In the genomic region with DNA sequence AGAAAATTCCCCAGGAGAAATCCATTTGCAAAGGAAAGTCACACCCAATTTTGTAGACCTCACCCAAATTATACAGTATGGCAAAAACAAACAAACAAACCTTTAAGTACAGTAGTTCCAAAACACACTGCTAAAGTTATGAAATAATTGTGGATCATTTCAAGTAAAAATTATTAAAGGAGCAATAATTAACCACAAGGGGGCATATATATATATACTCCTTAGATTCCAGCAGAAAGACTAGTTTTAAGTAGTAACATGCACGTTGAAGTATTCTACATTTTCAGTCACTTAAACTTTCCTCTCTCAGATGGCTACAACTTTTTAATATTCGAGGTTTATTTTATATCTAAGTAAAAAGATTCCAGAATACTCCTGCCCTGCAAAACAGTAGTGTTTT, we compare ENCODE assay signal across 10 cellular contexts. TPM values are rescaled to one million over a fixed set of nuclear protein-coding genes. Genes with fewer than 3 reads are reported as not detected.
DNase-seq lines count a peak whose midpoint lies in the region; TF ChIP-seq lines count a peak whose summit lies in the region.
"Had no signal": no experiment of that assay in that cellular context is flagged by ENCODE, and none has a peak within 500 bp of the region (broad histone marks: within the 10 kb centered on the region; RNA-seq: fewer than 3 reads in every experiment).

No MANE protein-coding gene starts in this region.

- DNase-seq in brain microvascular endothelial cell (no peak), mesothelial cell of epicardium (ENCODE audit: low spot score in 2 of 2, unreplicated experiment in 2 of 2) (no peak), posterior vena cava (ENCODE audit: low spot score) (no peak), D341Med (ENCODE audit: low spot score) (no peak), SW480 (ENCODE audit: low spot score) (no peak), AG20443 (ENCODE audit: low spot score) (no peak)
- DNase-seq: activated CD4-positive, CD25-positive, alpha-beta regulatory T cell; NCI-H2227 treated with DMSO at 0.1 percent for 48 hours had no signal

- peaks cover 6% of the 10 kb centered on the region for H3K36me3 ChIP-seq in brain microvascular endothelial cell (replicated peaks)

- no peak overlapping the region for H3K4me3 Mint-ChIP-seq in mesothelial cell of epicardium

- H3K27me3 ChIP-seq in brain microvascular endothelial cell (replicated peaks), result no peaks in the 10 kb centered on the region

- H3K27ac ChIP-seq in C4-2B (no peak overlapping the region), brain microvascular endothelial cell (peak overlapping the region; percentile 31)

- no peak overlapping the region for H3K4me3 ChIP-seq in brain microvascular endothelial cell (ENCODE audit: low read depth, low read length)

- H3K9me3 Mint-ChIP-seq in mesothelial cell of epicardium, result no peaks in the 10 kb centered on the region

- in situ Hi-C loops in brain microvascular endothelial cell (cut with HindIII; ENCODE audit: low pct_ligation_motif_present, low sequenced_read_pairs), result no loop called here

- intact Hi-C loops in posterior vena cava (cut with DNase I), result no loop called here

- no peaks in the 10 kb centered on the region for H3K27me3 Mint-ChIP-seq in mesothelial cell of epicardium (ENCODE audit: low read depth)

- H3K4me1 Mint-ChIP-seq in mesothelial cell of epicardium, result no peaks in the 10 kb centered on the region

- H3K27ac Mint-ChIP-seq in mesothelial cell of epicardium, result no peak overlapping the region

- H3K36me3 Mint-ChIP-seq in mesothelial cell of epicardium, result peaks cover 9% of the 10 kb centered on the region

- TF ChIP-seq CTCF in C4-2B (conservative IDR thresholded peaks at IDR 0.05) (peak; percentile 67), LNCAP (IDR thresholded peaks at IDR 0.05) (peak; percentile 51), brain microvascular endothelial cell (IDR thresholded peaks at IDR 0.05; ENCODE audit: low read depth, low read length, missing control alignments) (peak; percentile 12), mesothelial cell of epicardium (IDR thresholded peaks at IDR 0.05; ENCODE audit: unreplicated experiment) (peak; percentile 59)

RNA-seq across cellular contexts. Expression of gene RNF141, which starts 26.8 kb away (rescaled TPM):
- 24.9 to 30.3 TPM (median 26.1 TPM) in 3 replicates for total RNA-seq in mesothelial cell of epicardium
- total RNA-seq in posterior vena cava, result 10 to 100 TPM; 24.7 to 25.3 TPM

RNA-seq across cellular contexts. Expression of gene LYVE1, which starts 54.3 kb away (rescaled TPM):
- 0.13 to 0.25 TPM (median 0.18 TPM) in 3 replicates for total RNA-seq in mesothelial cell of epicardium
- 100 to 1,000 TPM; 112 to 292 TPM for total RNA-seq in posterior vena cava

RNA-seq across cellular contexts. Expression of gene AMPD3, which starts 59.1 kb away (rescaled TPM):
- total RNA-seq in mesothelial cell of epicardium, result 6.8 to 7.5 TPM (median 7.5 TPM) in 3 replicates
- 1 to 10 TPM; 6.5 to 6.9 TPM for total RNA-seq in posterior vena cava

Comparison
In these comparisons a context has a peak if more than half of its experiments do, and no peak if none do; other contexts are left out.
1. CTCF ChIP-seq: peak in every context shown above with its lines; median percentile 67 in C4-2B; 59 in mesothelial cell of epicardium; 51 in LNCAP; 12 in brain microvascular endothelial cell.
2. RNA of gene LYVE1, which starts 54.3 kb away (total RNA-seq): 112 to 292 TPM in posterior vena cava; 0.13 to 0.25 TPM in mesothelial cell of epicardium; every median in the first group is over 10 times any median in the second.